Comparison of ENCODE assay signal across 9 cellular contexts in the genomic region with DNA sequence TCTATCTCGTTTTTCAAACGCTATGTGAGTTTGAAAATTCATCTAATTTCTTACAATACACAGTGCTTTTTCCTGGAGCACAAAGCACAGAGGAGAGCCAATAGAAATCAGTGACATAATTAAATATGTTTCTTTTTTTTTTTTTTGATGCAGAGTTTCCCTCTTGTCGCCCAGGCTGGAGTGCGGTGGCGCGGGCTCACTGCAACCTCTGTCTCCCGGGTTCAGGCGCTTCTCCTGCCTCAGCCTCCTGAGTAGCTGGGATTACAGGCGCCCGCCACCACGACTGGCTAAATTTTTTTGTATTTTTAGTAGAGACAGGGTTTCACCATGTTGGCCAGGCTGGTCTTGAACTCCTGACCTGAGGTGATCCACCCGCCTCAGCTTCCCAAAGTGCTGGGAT. TPM values are rescaled to one million over a fixed set of nuclear protein-coding genes. Genes with fewer than 3 reads are reported as not detected.
"Had no signal": no experiment of that assay in that cellular context is flagged by ENCODE, and none has a peak within 500 bp of the region (broad histone marks: within the 10 kb centered on the region; RNA-seq: fewer than 3 reads in every experiment).

No MANE protein-coding gene starts in this region.

RNA-seq across cellular contexts. Expression of a gene that starts 32.4 kb away (rescaled TPM):
- total RNA-seq: dermis blood vessel endothelial cell, heart right ventricle, liver, mononuclear cell, omental fat pad, posterior vena cava, pulmonary artery endothelial cell, spleen had no signal
- polyA plus RNA-seq: heart right ventricle, keratinocyte, liver, spleen had no signal
